8 cellular contexts compared by ENCODE assay signal in the genomic region with DNA sequence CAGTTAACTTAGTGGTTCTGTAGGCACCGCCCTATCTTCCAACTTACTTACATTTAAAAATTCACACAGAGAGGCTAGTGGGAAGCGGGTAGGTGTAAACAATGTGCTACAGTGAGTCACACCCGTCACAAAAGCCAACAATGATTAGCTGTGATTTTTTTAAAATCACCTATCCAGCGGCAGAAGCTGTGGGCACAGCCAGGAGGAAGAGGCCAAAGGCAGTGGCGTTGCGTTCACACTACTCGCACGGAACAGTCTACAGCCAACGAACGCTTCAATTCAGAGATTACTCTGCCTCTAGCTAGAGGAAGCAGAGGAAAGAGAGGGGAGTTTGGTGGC. TPM values are rescaled to one million over a fixed set of nuclear protein-coding genes. Genes with fewer than 3 reads are reported as not detected.
DNase-seq lines count a peak whose midpoint lies in the region; ATAC-seq and TF ChIP-seq lines count a peak whose summit lies in the region.

No MANE protein-coding gene starts in this region.

- POLR2A ChIA-PET in HEK293T (lab: Yijun Ruan, JAX) = no interaction called here

- H3K27me3 Mint-ChIP-seq in immature natural killer cell (ENCODE audit: low read depth in 3 of 3) = peaks cover 8 to 35% (median 24%) of the 10 kb centered on the region in 3 donors

- DNase-seq in DMS153 (lab: John Stamatoyannopoulos, UW) (peak; percentile 87), HT1080 (ENCODE audit: low read depth) (peak; percentile 86), adipocyte (ENCODE audit: low read depth) (no peak), immature natural killer cell (no peak), HEK293T (ENCODE audit: extremely low spot score) (no peak)
- no peak for DNase-seq in central memory CD4-positive, alpha-beta T cell

- H3K4me3 ChIP-seq in adipocyte (ENCODE audit: low read length) = peak overlapping the region; percentile 89
- peak overlapping the region; percentile 86 to 88 for H3K4me3 ChIP-seq in stomach smooth muscle (ENCODE audit: low read length in 2 of 2)

- H3K9me3 ChIP-seq in adipocyte (ENCODE audit: control insufficient read depth, low read length) (no peaks in the 10 kb centered on the region), stomach smooth muscle (ENCODE audit: control insufficient read depth in 2 of 2, low read length in 2 of 2) (no peaks in the 10 kb centered on the region)

- CTCF ChIA-PET in HEK293T (lab: Yijun Ruan, JAX) = no interaction called here

- H3K4me1 Mint-ChIP-seq in immature natural killer cell = peaks cover 33 to 48% of the 10 kb centered on the region in 2 donors

- no peaks in the 10 kb centered on the region for H3K27me3 ChIP-seq in adipocyte (replicated peaks; ENCODE audit: control insufficient read depth, insufficient read depth, low read length)
- no peaks in the 10 kb centered on the region for H3K27me3 ChIP-seq in stomach smooth muscle (ENCODE audit: control insufficient read depth in 1 of 2, insufficient read depth in 2 of 2, low read length in 2 of 2)

- peak overlapping the region; percentile 40 to 86 (median 68) for H3K27ac Mint-ChIP-seq in immature natural killer cell

- ATAC-seq in GM21447 (IDR thresholded peaks at IDR 0.05; ENCODE audit: unreplicated experiment) = peak; percentile 32

- H3K36me3 ChIP-seq in adipocyte (ENCODE audit: control insufficient read depth, insufficient read depth, low read length, severe bottlenecking) = no peaks in the 10 kb centered on the region
- H3K36me3 ChIP-seq in stomach smooth muscle (ENCODE audit: control insufficient read depth in 2 of 2, insufficient read depth in 2 of 2, low read length in 2 of 2) = no peaks in the 10 kb centered on the region

- peak overlapping the region; percentile 94 for H3K27ac ChIP-seq in stomach smooth muscle (ENCODE audit: low read length)

- no peaks in the 10 kb centered on the region for H3K36me3 Mint-ChIP-seq in immature natural killer cell

- H3K9me3 Mint-ChIP-seq in immature natural killer cell = peaks cover 0 to 33% (median 3%) of the 10 kb centered on the region in 6 donors

- H3K4me1 ChIP-seq in adipocyte (ENCODE audit: control insufficient read depth, insufficient read depth, low read length) = peaks cover 23% of the 10 kb centered on the region
- H3K4me1 ChIP-seq in stomach smooth muscle (ENCODE audit: control insufficient read depth, insufficient read depth, low read length) = no peaks in the 10 kb centered on the region

- H3K4me3 Mint-ChIP-seq in immature natural killer cell = peak overlapping the region; percentile 80 to 89 (median 84)

- H3K9ac ChIP-seq in adipocyte (ENCODE audit: low read length) = peak overlapping the region; percentile 86
- peak overlapping the region; percentile 92 to 95 for H3K9ac ChIP-seq in stomach smooth muscle (ENCODE audit: low read length in 2 of 2)

TF ChIP-seq in HEK293T, 16 proteins besides CTCF, POLR2A, EP300 and RAD21:
- TF ChIP-seq TARDBP (IDR thresholded peaks at IDR 0.05) (no peak), ZNF384 (IDR thresholded peaks at IDR 0.05) (no peak), NFRKB (IDR thresholded peaks at IDR 0.05) (no peak), FOXK2 (IDR thresholded peaks at IDR 0.05) (no peak), SP1 (IDR thresholded peaks at IDR 0.05) (no peak), FOXA1 (IDR thresholded peaks at IDR 0.05) (no peak), HDGF (IDR thresholded peaks at IDR 0.05; ENCODE audit: borderline replicate concordance) (no peak), ARNT (IDR thresholded peaks at IDR 0.05) (no peak), LEF1 (IDR thresholded peaks at IDR 0.05; ENCODE audit: borderline replicate concordance) (no peak), BHLHE40 (IDR thresholded peaks at IDR 0.05; ENCODE audit: borderline replicate concordance) (no peak), SUZ12 (IDR thresholded peaks at IDR 0.05) (no peak), CTBP1 (IDR thresholded peaks at IDR 0.05; ENCODE audit: borderline replicate concordance) (no peak)
- TF ChIP-seq, protein P1, sequence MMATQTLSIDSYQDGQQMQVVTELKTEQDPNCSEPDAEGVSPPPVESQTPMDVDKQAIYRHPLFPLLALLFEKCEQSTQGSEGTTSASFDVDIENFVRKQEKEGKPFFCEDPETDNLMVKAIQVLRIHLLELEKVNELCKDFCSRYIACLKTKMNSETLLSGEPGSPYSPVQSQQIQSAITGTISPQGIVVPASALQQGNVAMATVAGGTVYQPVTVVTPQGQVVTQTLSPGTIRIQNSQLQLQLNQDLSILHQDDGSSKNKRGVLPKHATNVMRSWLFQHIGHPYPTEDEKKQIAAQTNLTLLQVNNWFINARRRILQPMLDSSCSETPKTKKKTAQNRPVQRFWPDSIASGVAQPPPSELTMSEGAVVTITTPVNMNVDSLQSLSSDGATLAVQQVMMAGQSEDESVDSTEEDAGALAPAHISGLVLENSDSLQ (IDR thresholded peaks at IDR 0.05) = no peak

RNA-seq across cellular contexts. Expression of a gene that starts 2.5 kb away (rescaled TPM):
- 1.6 and 3.1 TPM in 2 replicates for total RNA-seq in HT1080 (2014; rRNA removed; shearing (Covaris generic))
- 0.86 and 1.3 TPM in 2 replicates for polyA plus RNA-seq in HT1080 (2015; cell fraction: cytosol; rRNA removed)
- polyA plus RNA-seq in HT1080 (2015; cell fraction: nucleus; rRNA removed) = 0.87 and 0.99 TPM in 2 replicates
- not detected for polyA plus RNA-seq in immature natural killer cell

Comparison
In these comparisons a context has a peak if more than half of its experiments do, and no peak if none do; other contexts are left out.
1. DNase-seq: peak in DMS153 (single experiment) and HT1080 (single experiment); none in adipocyte (single experiment), immature natural killer cell (0 of 3), HEK293T (single experiment) and central memory CD4-positive, alpha-beta T cell (single experiment).